12 cellular contexts compared by ENCODE assay signal in genomic region chr9:33619666-33620404, GRCh38.
A peak's percentile ranks its signal among the peaks of the same experiment; 100 is the strongest.
DNase-seq lines count a peak whose midpoint lies in the region; TF ChIP-seq lines count a peak whose summit lies in the region.
"Had no signal": no experiment of that assay in that cellular context is flagged by ENCODE, and none has a peak within 500 bp of the region (broad histone marks: within the 10 kb centered on the region; RNA-seq: fewer than 3 reads in every experiment).

No MANE protein-coding gene starts in this region.

- peak; percentile 55 for DNase-seq in SIG-M5 treated with dmso at 0.1 percent for 504 hours (lab: John Stamatoyannopoulos, UW; ENCODE audit: unreplicated experiment)
- DNase-seq in SIG-M5 (lab: John Stamatoyannopoulos, UW), result no peak
- peak; percentile 8 for DNase-seq in NCI-H2171 (lab: John Stamatoyannopoulos, UW)
- DNase-seq in cardiac fibroblast (ENCODE audit: low read depth in 2 of 2), result peak; percentile 83 to 90
- DNase-seq in renal cortical epithelial cell (ENCODE audit: low read depth), result peak; percentile 52
- DNase-seq in substantia nigra (lab: John Stamatoyannopoulos, UW), result no peak
- DNase-seq in NCI-H1092 (lab: John Stamatoyannopoulos, UW), result no peak
- DNase-seq in AG20443 (ENCODE audit: low spot score), result no peak
- DNase-seq: amygdala; CD8-positive, alpha-beta T cell; stimulated activated CD4-positive, alpha-beta T cell treated with anti-CD3 and anti-CD28 coated beads, Interleukin-4, amount 100 ng/mL, for 24 hours; T-helper 9 cell had no signal

- no peak for TF ChIP-seq CTCF in cardiac fibroblast (IDR thresholded peaks at IDR 0.05; ENCODE audit: low read depth, low read length)

- no peak overlapping the region for H3K4me3 ChIP-seq in cardiac fibroblast (replicated peaks in 1 of 2; ENCODE audit: low read depth in 2 of 2, low read length in 2 of 2)

- no peak overlapping the region for H3K27ac ChIP-seq in substantia nigra (ENCODE audit: low read depth, low read length, poor library complexity, severe bottlenecking)

Comparison
In these comparisons a context has a peak if more than half of its experiments do, and no peak if none do; other contexts are left out.
1. DNase-seq: peak in SIG-M5 treated with dmso at 0.1 percent for 504 hours (single experiment), NCI-H2171 (single experiment), cardiac fibroblast (2 of 2) and renal cortical epithelial cell (single experiment); none in SIG-M5 (single experiment), substantia nigra (0 of 49), NCI-H1092 (single experiment) and AG20443 (single experiment).